In the genomic region with DNA sequence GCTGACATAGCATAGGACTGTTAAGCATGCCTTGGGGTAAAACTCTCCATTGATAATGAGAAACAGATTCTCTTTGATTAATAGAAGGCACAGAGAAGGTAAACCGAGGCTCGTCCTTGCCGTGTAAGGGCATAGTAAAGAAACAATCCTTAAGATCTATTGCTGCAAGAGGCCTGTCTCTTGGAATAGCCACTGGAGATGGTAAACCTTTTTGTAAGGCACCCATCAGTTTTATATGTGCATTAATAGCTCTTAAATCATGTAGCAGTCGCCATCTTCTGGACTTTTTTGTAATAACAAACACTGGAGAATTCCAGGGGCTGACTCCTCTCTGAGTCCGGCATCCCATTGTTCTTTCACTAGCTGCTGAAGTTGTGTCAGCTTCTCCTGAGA, we compare ENCODE assay signal across 8 cellular contexts. TPM values are rescaled to one million over a fixed set of nuclear protein-coding genes. Genes with fewer than 3 reads are reported as not detected.
DNase-seq lines count a peak whose midpoint lies in the region; ATAC-seq and TF ChIP-seq lines count a peak whose summit lies in the region.

No MANE protein-coding gene starts in this region.

- ATAC-seq in natural killer cell (peak; percentile 70 to 81 (median 79)), right cardiac atrium (peak; percentile 81 to 82), GM21723 (IDR thresholded peaks at IDR 0.05; ENCODE audit: unreplicated experiment) (no peak)
- ATAC-seq in natural killer cell treated with Interleukin-12 subunit alpha and Interleukin-12 subunit beta and Interleukin-15 and Interleukin-18, amount 100 ng/mL, for 72 hours: no peak

- WGBS in right cardiac atrium: 15% methylated on average over 5 of the region's 5 CpGs

- H3K4me3 ChIP-seq in HL-60 (replicated peaks; ENCODE audit: insufficient read depth, low read length) (no peak overlapping the region), right cardiac atrium (ENCODE audit: low read length) (no peak overlapping the region), retinal pigment epithelial cell (ENCODE audit: low read length) (no peak overlapping the region)

- H3K9me3 ChIP-seq in right cardiac atrium (ENCODE audit: control insufficient read depth, low read length): no peaks in the 10 kb centered on the region

- intact Hi-C loops in natural killer cell (cut with micrococcal nuclease) (loop anchor here (1.0 to 5.0 kb wide), 4 partner anchors 87 to 404 kb away; partner anchors contain the start of gene PYGB), right cardiac atrium (cut with DNase I) (loop anchor here in 2 of 4 donors (5.0 to 10.0 kb wide), 2 partner anchors 102 to 104 kb away; no protein-coding TSS in a partner anchor)

- no peak overlapping the region for H3K27ac Mint-ChIP-seq in natural killer cell
- H3K27ac Mint-ChIP-seq in natural killer cell treated with Interleukin-12 subunit alpha and Interleukin-12 subunit beta and Interleukin-15 and Interleukin-18, amount 100 ng/mL, for 72 hours: no peak overlapping the region

- no peak overlapping the region for H3K4me3 Mint-ChIP-seq in natural killer cell
- H3K4me3 Mint-ChIP-seq in natural killer cell treated with Interleukin-12 subunit alpha and Interleukin-12 subunit beta and Interleukin-15 and Interleukin-18, amount 100 ng/mL, for 72 hours: no peak overlapping the region

- H3K27ac ChIP-seq in HL-60 (replicated peaks) (no peak overlapping the region), right cardiac atrium (ENCODE audit: low read length) (no peak overlapping the region)

- H3K27me3 ChIP-seq in HL-60 (ENCODE audit: insufficient read depth, poor library complexity, severe bottlenecking) (no peaks in the 10 kb centered on the region), right cardiac atrium (ENCODE audit: control insufficient read depth, insufficient read depth) (no peaks in the 10 kb centered on the region)

- H3K4me1 ChIP-seq in right cardiac atrium (ENCODE audit: control insufficient read depth, insufficient read depth, low read length): no peaks in the 10 kb centered on the region

- no peaks in the 10 kb centered on the region for H3K4me1 Mint-ChIP-seq in natural killer cell
- H3K4me1 Mint-ChIP-seq in natural killer cell treated with Interleukin-12 subunit alpha and Interleukin-12 subunit beta and Interleukin-15 and Interleukin-18, amount 100 ng/mL, for 72 hours (ENCODE audit: low read depth in 2 of 2): no peaks in the 10 kb centered on the region

- no peak for DNase-seq in natural killer cell
- DNase-seq in natural killer cell treated with Interleukin-12 subunit alpha and Interleukin-12 subunit beta and Interleukin-15 and Interleukin-18, amount 100 ng/mL, for 72 hours (ENCODE audit: low spot score): no peak
- peak in 1 of 2 experiments; percentile 40 for DNase-seq in HL-60 (ENCODE audit: low read depth in 1 of 2, low spot score in 1 of 2)
- peak; percentile 76 for DNase-seq in NCI-H526 treated with DMSO at 0.1 percent for 48 hours (lab: John Stamatoyannopoulos, UW)
- peak; percentile 45 for DNase-seq in amniotic stem cell (lab: John Stamatoyannopoulos, UW)
- DNase-seq in right cardiac atrium: no peak
- DNase-seq in retinal pigment epithelial cell (ENCODE audit: low read depth): peak; percentile 43

- TF ChIP-seq CTCF in natural killer cell (IDR thresholded peaks at IDR 0.05) (peak; percentile 68), HL-60 (IDR thresholded peaks at IDR 0.05; ENCODE audit: insufficient read depth, low read length) (peak; percentile 19), retinal pigment epithelial cell (conservative IDR thresholded peaks at IDR 0.05; ENCODE audit: low read depth, low read length) (peak; percentile 59)

- H3K36me3 Mint-ChIP-seq in natural killer cell: peaks cover 8% of the 10 kb centered on the region
- peaks cover 13% of the 10 kb centered on the region for H3K36me3 Mint-ChIP-seq in natural killer cell treated with Interleukin-12 subunit alpha and Interleukin-12 subunit beta and Interleukin-15 and Interleukin-18, amount 100 ng/mL, for 72 hours

- H3K27me3 Mint-ChIP-seq in natural killer cell (ENCODE audit: low read depth in 2 of 2): peaks cover 0 to 4% of the 10 kb centered on the region in 2 donors
- peaks cover 0 to 5% of the 10 kb centered on the region in 2 donors for H3K27me3 Mint-ChIP-seq in natural killer cell treated with Interleukin-12 subunit alpha and Interleukin-12 subunit beta and Interleukin-15 and Interleukin-18, amount 100 ng/mL, for 72 hours

- peaks cover 3 to 7% of the 10 kb centered on the region in 2 donors for H3K9me3 Mint-ChIP-seq in natural killer cell
- H3K9me3 Mint-ChIP-seq in natural killer cell treated with Interleukin-12 subunit alpha and Interleukin-12 subunit beta and Interleukin-15 and Interleukin-18, amount 100 ng/mL, for 72 hours: peaks cover 8% of the 10 kb centered on the region

RNA-seq across cellular contexts. Expression of gene ABHD12, which starts 8.4 kb away (rescaled TPM):
- 10 to 100 TPM; 28.5 to 34.6 (median 34.5) TPM for total RNA-seq in natural killer cell
- 10 to 100 TPM; 33.1 to 47.3 TPM for total RNA-seq in natural killer cell treated with Interleukin-12 subunit alpha and Interleukin-12 subunit beta and Interleukin-15 and Interleukin-18, amount 100 ng/mL, for 72 hours
- total RNA-seq in right cardiac atrium: 10 to 100 TPM; 22.6 to 28.3 (median 26.0) TPM
- polyA plus RNA-seq in right cardiac atrium: 25.3 TPM

RNA-seq across cellular contexts. Expression of gene GINS1, which starts 8.4 kb away (rescaled TPM):
- total RNA-seq in natural killer cell (1 to 10 TPM; 1.3 to 1.5 (median 1.4) TPM), right cardiac atrium (under 1 TPM; 0.45 to 0.85 (median 0.63) TPM)
- 10 to 100 TPM; 17.6 to 36.7 TPM for total RNA-seq in natural killer cell treated with Interleukin-12 subunit alpha and Interleukin-12 subunit beta and Interleukin-15 and Interleukin-18, amount 100 ng/mL, for 72 hours
- 0.54 TPM for polyA plus RNA-seq in right cardiac atrium

Comparison
In these comparisons a context has a peak if more than half of its experiments do, and no peak if none do; other contexts are left out.
1. ATAC-seq: peak in natural killer cell (3 of 3) and right cardiac atrium (2 of 2); none in natural killer cell treated with Interleukin-12 subunit alpha and Interleukin-12 subunit beta and Interleukin-15 and Interleukin-18, amount 100 ng/mL, for 72 hours (0 of 2) and GM21723 (single experiment).
2. RNA of gene GINS1, which starts 8.4 kb away (total RNA-seq): 17.6 to 36.7 TPM in natural killer cell treated with Interleukin-12 subunit alpha and Interleukin-12 subunit beta and Interleukin-15 and Interleukin-18, amount 100 ng/mL, for 72 hours; 1.3 to 1.5 TPM in natural killer cell and 0.45 to 0.85 TPM in right cardiac atrium; every median in the first group is over 4 times any median in the second.
3. DNase-seq: peak in NCI-H526 treated with DMSO at 0.1 percent for 48 hours (single experiment), amniotic stem cell (single experiment) and retinal pigment epithelial cell (single experiment); none in natural killer cell (single experiment), natural killer cell treated with Interleukin-12 subunit alpha and Interleukin-12 subunit beta and Interleukin-15 and Interleukin-18, amount 100 ng/mL, for 72 hours (single experiment) and right cardiac atrium (0 of 3).
4. Peak in every context shown above with its lines, with median percentiles within 50 percentile points of each other: CTCF ChIP-seq.